In genomic region chr5:149605998-149606721, GRCh38 we compare ENCODE assay signal across 8 cellular contexts. TPM values are rescaled to one million over a fixed set of nuclear protein-coding genes. Genes with fewer than 3 reads are reported as not detected.
DNase-seq lines count a peak whose midpoint lies in the region; ATAC-seq and TF ChIP-seq lines count a peak whose summit lies in the region.

No MANE protein-coding gene starts in this region.

- DNase-seq in Daoy (ENCODE audit: low read depth) = peak; percentile 95
- peak; percentile 99 for DNase-seq in MCF 10A (ENCODE audit: unreplicated experiment)
- no peak for DNase-seq in omental fat pad (ENCODE audit: low spot score)
- DNase-seq in NCI-H2029 treated with DMSO at 0.1 percent for 48 hours (lab: John Stamatoyannopoulos, UW) = no peak
- DNase-seq in GDM1 (lab: John Stamatoyannopoulos, UW) = no peak
- DNase-seq in NCI-H1105 treated with DMSO at 0.1 percent for 48 hours (lab: John Stamatoyannopoulos, UW) = no peak

- intact Hi-C loops in MCF 10A (cut with micrococcal nuclease) = no loop called here

- H3K27ac Mint-ChIP-seq in MCF 10A (ENCODE audit: low read depth, unreplicated experiment) = peak overlapping the region; percentile 91

- no peaks in the 10 kb centered on the region for H3K27me3 Mint-ChIP-seq in MCF 10A (ENCODE audit: insufficient read depth, unreplicated experiment)

- H3K36me3 Mint-ChIP-seq in MCF 10A (ENCODE audit: insufficient read depth, unreplicated experiment) = peaks cover 30% of the 10 kb centered on the region

- no peak for TF ChIP-seq CTCF in MCF 10A (IDR thresholded peaks at IDR 0.05; ENCODE audit: unreplicated experiment)
- no peak for TF ChIP-seq CTCF in omental fat pad (IDR thresholded peaks at IDR 0.05)

- no peak overlapping the region for H3K4me3 Mint-ChIP-seq in MCF 10A (ENCODE audit: unreplicated experiment)

- CTCF ChIA-PET in MCF 10A (lab: Yijun Ruan, JAX) = interaction anchor here (0.5 to 4.6 kb wide), 14 partner anchors 11 to 245 kb away, joined by 3 to 56 read pairs (median 4); partner anchors contain the start of genes ARHGEF37 and CSNK1A1

- no peaks in the 10 kb centered on the region for H3K9me3 Mint-ChIP-seq in MCF 10A (ENCODE audit: unreplicated experiment)

- BruUV-seq in MCF 10A (replicated peaks; lab: Mats Ljungman, UMichigan) = TSS peak; percentile 83

- peaks cover 48% of the 10 kb centered on the region for H3K4me1 Mint-ChIP-seq in MCF 10A (ENCODE audit: insufficient read depth, unreplicated experiment)

- POLR2A ChIA-PET in MCF 10A (lab: Yijun Ruan, JAX) = interaction anchor here (0.7 to 8.1 kb wide), 20 partner anchors 9 to 237 kb away, joined by 3 to 121 read pairs (median 6); partner anchors contain the start of gene ARHGEF37

- ATAC-seq in GM21390 (IDR thresholded peaks at IDR 0.05; ENCODE audit: unreplicated experiment) (peak; percentile 93), HG03558 (IDR thresholded peaks at IDR 0.05; ENCODE audit: extremely low read depth, unreplicated experiment) (peak; percentile 69), omental fat pad (ENCODE audit: low FRiP score) (peak; percentile 81)

RNA-seq across cellular contexts. Expression of gene ARHGEF37, which starts 24.9 kb away (rescaled TPM):
- 0.69 and 0.80 TPM in 2 replicates for total RNA-seq in Daoy (2014; rRNA removed; shearing (Covaris generic))
- total RNA-seq in MCF 10A (2022) (3.9 and 5.1 TPM in 2 replicates), omental fat pad (1 to 10 TPM; 3.1 to 8.5 (median 4.6) TPM)

RNA-seq across cellular contexts. Expression of gene CSNK1A1, which starts 54.9 kb away (rescaled TPM):
- 298 and 334 TPM in 2 replicates for total RNA-seq in Daoy (2014; rRNA removed; shearing (Covaris generic))
- total RNA-seq in MCF 10A (2022) = 666 and 744 TPM in 2 replicates
- total RNA-seq in omental fat pad = 100 to 1,000 TPM; 181 to 292 (median 209) TPM

Comparison
In these comparisons a context has a peak if more than half of its experiments do, and no peak if none do; other contexts are left out.
1. DNase-seq: peak in Daoy (single experiment) and MCF 10A (single experiment); none in omental fat pad (single experiment), NCI-H2029 treated with DMSO at 0.1 percent for 48 hours (single experiment), GDM1 (single experiment) and NCI-H1105 treated with DMSO at 0.1 percent for 48 hours (single experiment).
2. Peak in every context shown above with its lines, with median percentiles within 50 percentile points of each other: ATAC-seq.